In the genomic region with DNA sequence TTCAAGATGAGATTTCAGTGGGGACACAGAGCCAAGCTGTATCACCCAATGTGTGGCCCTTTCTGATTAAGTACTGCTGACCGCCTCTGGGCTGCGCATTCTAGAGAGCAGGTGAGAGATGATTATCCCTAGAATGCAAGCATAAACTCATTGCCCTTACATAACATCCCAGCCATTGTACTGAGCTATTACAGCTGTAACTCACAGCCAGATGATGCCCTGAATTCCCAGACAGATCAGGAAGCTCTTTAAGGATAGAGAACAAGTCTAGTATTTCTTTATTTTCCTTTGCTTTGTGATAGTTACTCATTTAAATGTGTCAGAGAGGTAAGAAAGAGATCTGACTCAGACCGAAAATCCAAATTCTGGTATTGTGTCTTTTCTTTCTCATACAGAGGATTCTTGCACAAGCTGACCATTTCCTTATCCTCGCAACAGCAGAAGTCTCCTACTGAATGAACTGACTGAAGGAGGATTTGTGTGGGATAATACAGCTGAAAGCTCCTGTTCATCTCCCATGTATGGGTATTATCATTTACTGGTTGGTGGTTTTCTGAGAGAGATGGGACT, we compare ENCODE assay signal across 11 cellular contexts.
"Had no signal": no experiment of that assay in that cellular context is flagged by ENCODE, and none has a peak within 500 bp of the region (broad histone marks: within the 10 kb centered on the region; RNA-seq: fewer than 3 reads in every experiment).

No MANE protein-coding gene starts in this region.

- H3K4me1 ChIP-seq: pancreas, testis had no signal

- H3K9me3 ChIP-seq: pancreas, testis had no signal

- H3K27ac ChIP-seq: pancreas, testis had no signal

- FAIRE-seq: pancreas had no signal

- H3K36me3 ChIP-seq: pancreas had no signal

- H3K27me3 ChIP-seq: pancreas, testis had no signal

- DNase-seq: activated CD4-positive, alpha-beta memory T cell treated with anti-CD3 and anti-CD28 coated beads, Interleukin-2, amount 10 ng/mL, durations not matched to agents 7 days and 5 days; activated naive CD8-positive, alpha-beta T cell treated with anti-CD3 and anti-CD28 coated beads, Interleukin-2, amount 10 ng/mL, durations not matched to agents 7 days and 5 days; activated T-cell treated with anti-CD3 and anti-CD28 coated beads, Interleukin-2, amount 50 U/mL, for 72 hours; aorta; left ventricle myocardium superior; mesendoderm; pancreas; stimulated activated CD4-positive, alpha-beta T cell treated with anti-CD3 and anti-CD28 coated beads, Interleukin-4, amount 100 ng/mL, for 1 hour; stimulated activated CD8-positive, alpha-beta memory T cell treated with anti-CD3 and anti-CD28 coated beads, Interleukin-4, amount 100 ng/mL, for 48 hours; testis had no signal

- ATAC-seq: activated CD4-positive, CD25-positive, alpha-beta regulatory T cell treated with anti-CD3 and anti-CD28 coated beads, Interleukin-2, amount 50 U/mL, for 24 hours; activated T-cell treated with anti-CD3 and anti-CD28 coated beads, Interleukin-2, amount 50 U/mL, for 72 hours; left ventricle myocardium superior; pancreas had no signal

- H3K4me3 ChIP-seq: pancreas, testis had no signal
